Comparison of ENCODE assay signal across 1 cellular context in the genomic region with DNA sequence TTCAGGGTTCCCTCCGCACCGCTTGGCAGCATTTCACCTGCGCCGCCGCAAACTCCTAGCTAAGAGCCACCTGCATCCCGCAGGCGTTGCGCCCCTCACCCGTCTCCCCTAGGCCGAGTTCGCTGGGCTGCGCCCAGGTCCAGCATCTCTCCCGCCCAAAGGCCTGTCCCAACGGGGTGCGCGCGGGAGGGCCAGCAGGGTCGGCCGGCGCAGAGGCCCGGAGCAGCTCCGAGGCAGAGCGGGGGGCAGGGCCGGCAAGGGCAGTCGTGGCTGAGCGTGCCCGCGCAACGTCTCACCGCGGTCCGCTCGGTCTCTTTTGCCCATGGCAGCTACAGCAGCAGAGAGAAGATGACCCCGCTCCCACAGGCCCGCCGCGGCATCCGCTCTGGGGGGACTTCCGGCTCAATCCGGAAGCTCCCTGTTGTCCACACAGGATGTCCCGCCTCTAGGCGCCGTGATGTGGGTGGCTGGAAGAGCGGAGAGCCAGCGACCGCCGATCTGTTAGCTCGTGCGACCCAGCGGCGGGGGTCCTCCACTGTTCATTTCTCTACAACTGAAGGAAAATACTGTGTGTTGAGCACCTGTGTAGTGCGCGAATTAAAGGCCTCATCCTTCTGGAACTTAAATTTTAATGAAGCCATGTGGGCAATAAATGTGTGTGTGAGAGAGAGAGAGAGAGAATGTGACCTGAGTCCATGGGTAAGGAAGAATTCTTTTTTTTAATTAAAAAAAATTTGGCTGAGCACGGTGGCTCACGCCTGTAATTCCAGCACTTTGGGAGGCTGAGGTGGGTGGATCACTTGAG.
TF ChIP-seq lines count a peak whose summit lies in the region.

A gene (minus strand): TSS at position 387 of the 805 bp plus-strand sequence. CDS start 63 bp downstream, at position 324.

TF ChIP-seq in K562, 482 proteins besides CTCF, POLR2A, EP300 and RAD21 (continued from another document and continues in another):
- peak; percentile 66; the same call in 1 of the 2 replicates for TF ChIP-seq DIDO1 (tag; IDR thresholded peaks at IDR 0.05; ENCODE audit: low read depth)
- TF ChIP-seq PHF8 (IDR thresholded peaks at IDR 0.05; ENCODE audit: borderline replicate concordance, low read length) = peak; percentile 99
- TF ChIP-seq, protein P1, sequence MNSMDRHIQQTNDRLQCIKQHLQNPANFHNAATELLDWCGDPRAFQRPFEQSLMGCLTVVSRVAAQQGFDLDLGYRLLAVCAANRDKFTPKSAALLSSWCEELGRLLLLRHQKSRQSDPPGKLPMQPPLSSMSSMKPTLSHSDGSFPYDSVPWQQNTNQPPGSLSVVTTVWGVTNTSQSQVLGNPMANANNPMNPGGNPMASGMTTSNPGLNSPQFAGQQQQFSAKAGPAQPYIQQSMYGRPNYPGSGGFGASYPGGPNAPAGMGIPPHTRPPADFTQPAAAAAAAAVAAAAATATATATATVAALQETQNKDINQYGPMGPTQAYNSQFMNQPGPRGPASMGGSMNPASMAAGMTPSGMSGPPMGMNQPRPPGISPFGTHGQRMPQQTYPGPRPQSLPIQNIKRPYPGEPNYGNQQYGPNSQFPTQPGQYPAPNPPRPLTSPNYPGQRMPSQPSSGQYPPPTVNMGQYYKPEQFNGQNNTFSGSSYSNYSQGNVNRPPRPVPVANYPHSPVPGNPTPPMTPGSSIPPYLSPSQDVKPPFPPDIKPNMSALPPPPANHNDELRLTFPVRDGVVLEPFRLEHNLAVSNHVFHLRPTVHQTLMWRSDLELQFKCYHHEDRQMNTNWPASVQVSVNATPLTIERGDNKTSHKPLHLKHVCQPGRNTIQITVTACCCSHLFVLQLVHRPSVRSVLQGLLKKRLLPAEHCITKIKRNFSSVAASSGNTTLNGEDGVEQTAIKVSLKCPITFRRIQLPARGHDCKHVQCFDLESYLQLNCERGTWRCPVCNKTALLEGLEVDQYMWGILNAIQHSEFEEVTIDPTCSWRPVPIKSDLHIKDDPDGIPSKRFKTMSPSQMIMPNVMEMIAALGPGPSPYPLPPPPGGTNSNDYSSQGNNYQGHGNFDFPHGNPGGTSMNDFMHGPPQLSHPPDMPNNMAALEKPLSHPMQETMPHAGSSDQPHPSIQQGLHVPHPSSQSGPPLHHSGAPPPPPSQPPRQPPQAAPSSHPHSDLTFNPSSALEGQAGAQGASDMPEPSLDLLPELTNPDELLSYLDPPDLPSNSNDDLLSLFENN (IDR thresholded peaks at IDR 0.05; ENCODE audit: low read depth in 2 of 2, low read length in 2 of 2) = peak in 1 of 2 experiments; percentile 39; a peak in 1 of 4 replicates
- TF ChIP-seq, protein P2, sequence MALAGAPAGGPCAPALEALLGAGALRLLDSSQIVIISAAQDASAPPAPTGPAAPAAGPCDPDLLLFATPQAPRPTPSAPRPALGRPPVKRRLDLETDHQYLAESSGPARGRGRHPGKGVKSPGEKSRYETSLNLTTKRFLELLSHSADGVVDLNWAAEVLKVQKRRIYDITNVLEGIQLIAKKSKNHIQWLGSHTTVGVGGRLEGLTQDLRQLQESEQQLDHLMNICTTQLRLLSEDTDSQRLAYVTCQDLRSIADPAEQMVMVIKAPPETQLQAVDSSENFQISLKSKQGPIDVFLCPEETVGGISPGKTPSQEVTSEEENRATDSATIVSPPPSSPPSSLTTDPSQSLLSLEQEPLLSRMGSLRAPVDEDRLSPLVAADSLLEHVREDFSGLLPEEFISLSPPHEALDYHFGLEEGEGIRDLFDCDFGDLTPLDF (CRISPR knock-in tag; IDR thresholded peaks at IDR 0.05) = peak; percentile 79; the same call in 1 of the 2 replicates
- no peak for TF ChIP-seq ZC3H11A (IDR thresholded peaks at IDR 0.05; ENCODE audit: low read depth, low read length)
- TF ChIP-seq RBM34 (IDR thresholded peaks at IDR 0.05; ENCODE audit: borderline replicate concordance, insufficient read depth, low read length) = no peak
- TF ChIP-seq TRIM28 (IDR thresholded peaks at IDR 0.05) = no peak
- peak; percentile 83 for TF ChIP-seq SIN3B (IDR thresholded peaks at IDR 0.05; ENCODE audit: low read depth)
- TF ChIP-seq EZH2 (IDR thresholded peaks at IDR 0.05; ENCODE audit: borderline replicate concordance, low read depth, low read length) = no peak
- no peak for TF ChIP-seq TCF7L2 (IDR thresholded peaks at IDR 0.05; ENCODE audit: low read depth, low read length)
- no peak for TF ChIP-seq NCOA2 (IDR thresholded peaks at IDR 0.05; ENCODE audit: partially characterized antibody in 2 of 2)
- no peak for TF ChIP-seq STAT5B (CRISPR knock-in tag; IDR thresholded peaks at IDR 0.05)
- TF ChIP-seq SRF (CRISPR knock-in tag; IDR thresholded peaks at IDR 0.05) = no peak; a peak in 1 of 4 replicates
- no peak for TF ChIP-seq ZNF239 (CRISPR knock-in tag; IDR thresholded peaks at IDR 0.05)
- TF ChIP-seq, protein P3, sequence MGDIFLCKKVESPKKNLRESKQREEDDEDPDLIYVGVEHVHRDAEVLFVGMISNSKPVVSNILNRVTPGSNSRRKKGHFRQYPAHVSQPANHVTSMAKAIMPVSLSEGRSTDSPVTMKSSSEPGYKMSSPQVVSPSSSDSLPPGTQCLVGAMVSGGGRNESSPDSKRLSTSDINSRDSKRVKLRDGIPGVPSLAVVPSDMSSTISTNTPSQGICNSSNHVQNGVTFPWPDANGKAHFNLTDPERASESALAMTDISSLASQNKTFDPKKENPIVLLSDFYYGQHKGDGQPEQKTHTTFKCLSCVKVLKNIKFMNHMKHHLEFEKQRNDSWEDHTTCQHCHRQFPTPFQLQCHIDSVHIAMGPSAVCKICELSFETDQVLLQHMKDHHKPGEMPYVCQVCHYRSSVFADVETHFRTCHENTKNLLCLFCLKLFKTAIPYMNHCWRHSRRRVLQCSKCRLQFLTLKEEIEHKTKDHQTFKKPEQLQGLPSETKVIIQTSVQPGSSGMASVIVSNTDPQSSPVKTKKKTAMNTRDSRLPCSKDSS (IDR thresholded peaks at IDR 0.05; ENCODE audit: low read depth, partially characterized antibody) = no peak
- TF ChIP-seq SIN3A (IDR thresholded peaks at IDR 0.05; ENCODE audit: borderline replicate concordance in 2 of 2, control insufficient read depth in 1 of 2, low read depth in 2 of 2, low read length in 2 of 2) = peak in 1 of 2 experiments; percentile 60; a peak in 1 of 4 replicates
- TF ChIP-seq, protein P4, sequence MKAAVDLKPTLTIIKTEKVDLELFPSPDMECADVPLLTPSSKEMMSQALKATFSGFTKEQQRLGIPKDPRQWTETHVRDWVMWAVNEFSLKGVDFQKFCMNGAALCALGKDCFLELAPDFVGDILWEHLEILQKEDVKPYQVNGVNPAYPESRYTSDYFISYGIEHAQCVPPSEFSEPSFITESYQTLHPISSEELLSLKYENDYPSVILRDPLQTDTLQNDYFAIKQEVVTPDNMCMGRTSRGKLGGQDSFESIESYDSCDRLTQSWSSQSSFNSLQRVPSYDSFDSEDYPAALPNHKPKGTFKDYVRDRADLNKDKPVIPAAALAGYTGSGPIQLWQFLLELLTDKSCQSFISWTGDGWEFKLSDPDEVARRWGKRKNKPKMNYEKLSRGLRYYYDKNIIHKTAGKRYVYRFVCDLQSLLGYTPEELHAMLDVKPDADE (conservative IDR thresholded peaks at IDR 0.05; ENCODE audit: control insufficient read depth, low read depth, low read length) = no peak
- TF ChIP-seq, protein P5, sequence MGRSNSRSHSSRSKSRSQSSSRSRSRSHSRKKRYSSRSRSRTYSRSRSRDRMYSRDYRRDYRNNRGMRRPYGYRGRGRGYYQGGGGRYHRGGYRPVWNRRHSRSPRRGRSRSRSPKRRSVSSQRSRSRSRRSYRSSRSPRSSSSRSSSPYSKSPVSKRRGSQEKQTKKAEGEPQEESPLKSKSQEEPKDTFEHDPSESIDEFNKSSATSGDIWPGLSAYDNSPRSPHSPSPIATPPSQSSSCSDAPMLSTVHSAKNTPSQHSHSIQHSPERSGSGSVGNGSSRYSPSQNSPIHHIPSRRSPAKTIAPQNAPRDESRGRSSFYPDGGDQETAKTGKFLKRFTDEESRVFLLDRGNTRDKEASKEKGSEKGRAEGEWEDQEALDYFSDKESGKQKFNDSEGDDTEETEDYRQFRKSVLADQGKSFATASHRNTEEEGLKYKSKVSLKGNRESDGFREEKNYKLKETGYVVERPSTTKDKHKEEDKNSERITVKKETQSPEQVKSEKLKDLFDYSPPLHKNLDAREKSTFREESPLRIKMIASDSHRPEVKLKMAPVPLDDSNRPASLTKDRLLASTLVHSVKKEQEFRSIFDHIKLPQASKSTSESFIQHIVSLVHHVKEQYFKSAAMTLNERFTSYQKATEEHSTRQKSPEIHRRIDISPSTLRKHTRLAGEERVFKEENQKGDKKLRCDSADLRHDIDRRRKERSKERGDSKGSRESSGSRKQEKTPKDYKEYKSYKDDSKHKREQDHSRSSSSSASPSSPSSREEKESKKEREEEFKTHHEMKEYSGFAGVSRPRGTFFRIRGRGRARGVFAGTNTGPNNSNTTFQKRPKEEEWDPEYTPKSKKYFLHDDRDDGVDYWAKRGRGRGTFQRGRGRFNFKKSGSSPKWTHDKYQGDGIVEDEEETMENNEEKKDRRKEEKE (IDR thresholded peaks at IDR 0.05; ENCODE audit: borderline replicate concordance in 1 of 2, control insufficient read depth in 1 of 2, low read depth in 2 of 2, low read length in 1 of 2) = no peak
- TF ChIP-seq PCBP1 (IDR thresholded peaks at IDR 0.05; ENCODE audit: low read depth, low read length, poor library complexity, severe bottlenecking) = peak; percentile 39
- TF ChIP-seq MCM5 (IDR thresholded peaks at IDR 0.05; ENCODE audit: low read depth) = no peak
- TF ChIP-seq PRMT5 (CRISPR knock-in tag; IDR thresholded peaks at IDR 0.05) = no peak
- TF ChIP-seq ZNF41 (CRISPR knock-in tag; conservative IDR thresholded peaks at IDR 0.05) = no peak
- TF ChIP-seq NCOA6 (IDR thresholded peaks at IDR 0.05) = no peak
- no peak for TF ChIP-seq TAF15 (IDR thresholded peaks at IDR 0.05; ENCODE audit: low read depth, low read length)
- peak; percentile 46 for TF ChIP-seq SP2 (IDR thresholded peaks at IDR 0.05; ENCODE audit: extremely low read depth, low read depth, low read length, poor library complexity, severe bottlenecking)
- TF ChIP-seq CBX5 (IDR thresholded peaks at IDR 0.05; ENCODE audit: borderline replicate concordance, low read depth) = no peak
- TF ChIP-seq, protein P6, sequence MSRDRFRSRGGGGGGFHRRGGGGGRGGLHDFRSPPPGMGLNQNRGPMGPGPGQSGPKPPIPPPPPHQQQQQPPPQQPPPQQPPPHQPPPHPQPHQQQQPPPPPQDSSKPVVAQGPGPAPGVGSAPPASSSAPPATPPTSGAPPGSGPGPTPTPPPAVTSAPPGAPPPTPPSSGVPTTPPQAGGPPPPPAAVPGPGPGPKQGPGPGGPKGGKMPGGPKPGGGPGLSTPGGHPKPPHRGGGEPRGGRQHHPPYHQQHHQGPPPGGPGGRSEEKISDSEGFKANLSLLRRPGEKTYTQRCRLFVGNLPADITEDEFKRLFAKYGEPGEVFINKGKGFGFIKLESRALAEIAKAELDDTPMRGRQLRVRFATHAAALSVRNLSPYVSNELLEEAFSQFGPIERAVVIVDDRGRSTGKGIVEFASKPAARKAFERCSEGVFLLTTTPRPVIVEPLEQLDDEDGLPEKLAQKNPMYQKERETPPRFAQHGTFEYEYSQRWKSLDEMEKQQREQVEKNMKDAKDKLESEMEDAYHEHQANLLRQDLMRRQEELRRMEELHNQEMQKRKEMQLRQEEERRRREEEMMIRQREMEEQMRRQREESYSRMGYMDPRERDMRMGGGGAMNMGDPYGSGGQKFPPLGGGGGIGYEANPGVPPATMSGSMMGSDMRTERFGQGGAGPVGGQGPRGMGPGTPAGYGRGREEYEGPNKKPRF (IDR thresholded peaks at IDR 0.05; ENCODE audit: low read depth, low read length) = no peak
- TF ChIP-seq RBM22 (IDR thresholded peaks at IDR 0.05; ENCODE audit: low read depth, low read length, poor library complexity, severe bottlenecking) = no peak
- no peak for TF ChIP-seq NFYB (IDR thresholded peaks at IDR 0.05; ENCODE audit: extremely low read depth, insufficient read length)
- TF ChIP-seq CCAR2 (IDR thresholded peaks at IDR 0.05; ENCODE audit: low read depth, low read length) = no peak
- no peak for TF ChIP-seq PHB2 (IDR thresholded peaks at IDR 0.05; ENCODE audit: low read depth)
- TF ChIP-seq, protein P7, sequence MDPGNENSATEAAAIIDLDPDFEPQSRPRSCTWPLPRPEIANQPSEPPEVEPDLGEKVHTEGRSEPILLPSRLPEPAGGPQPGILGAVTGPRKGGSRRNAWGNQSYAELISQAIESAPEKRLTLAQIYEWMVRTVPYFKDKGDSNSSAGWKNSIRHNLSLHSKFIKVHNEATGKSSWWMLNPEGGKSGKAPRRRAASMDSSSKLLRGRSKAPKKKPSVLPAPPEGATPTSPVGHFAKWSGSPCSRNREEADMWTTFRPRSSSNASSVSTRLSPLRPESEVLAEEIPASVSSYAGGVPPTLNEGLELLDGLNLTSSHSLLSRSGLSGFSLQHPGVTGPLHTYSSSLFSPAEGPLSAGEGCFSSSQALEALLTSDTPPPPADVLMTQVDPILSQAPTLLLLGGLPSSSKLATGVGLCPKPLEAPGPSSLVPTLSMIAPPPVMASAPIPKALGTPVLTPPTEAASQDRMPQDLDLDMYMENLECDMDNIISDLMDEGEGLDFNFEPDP (CRISPR knock-in tag; IDR thresholded peaks at IDR 0.05) = no peak
- TF ChIP-seq, protein P8, sequence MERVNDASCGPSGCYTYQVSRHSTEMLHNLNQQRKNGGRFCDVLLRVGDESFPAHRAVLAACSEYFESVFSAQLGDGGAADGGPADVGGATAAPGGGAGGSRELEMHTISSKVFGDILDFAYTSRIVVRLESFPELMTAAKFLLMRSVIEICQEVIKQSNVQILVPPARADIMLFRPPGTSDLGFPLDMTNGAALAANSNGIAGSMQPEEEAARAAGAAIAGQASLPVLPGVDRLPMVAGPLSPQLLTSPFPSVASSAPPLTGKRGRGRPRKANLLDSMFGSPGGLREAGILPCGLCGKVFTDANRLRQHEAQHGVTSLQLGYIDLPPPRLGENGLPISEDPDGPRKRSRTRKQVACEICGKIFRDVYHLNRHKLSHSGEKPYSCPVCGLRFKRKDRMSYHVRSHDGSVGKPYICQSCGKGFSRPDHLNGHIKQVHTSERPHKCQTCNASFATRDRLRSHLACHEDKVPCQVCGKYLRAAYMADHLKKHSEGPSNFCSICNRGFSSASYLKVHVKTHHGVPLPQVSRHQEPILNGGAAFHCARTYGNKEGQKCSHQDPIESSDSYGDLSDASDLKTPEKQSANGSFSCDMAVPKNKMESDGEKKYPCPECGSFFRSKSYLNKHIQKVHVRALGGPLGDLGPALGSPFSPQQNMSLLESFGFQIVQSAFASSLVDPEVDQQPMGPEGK (CRISPR knock-in tag; IDR thresholded peaks at IDR 0.05; ENCODE audit: borderline replicate concordance) = no peak
- no peak for TF ChIP-seq RBM25 (IDR thresholded peaks at IDR 0.05; ENCODE audit: low read depth, low read length, severe bottlenecking)
- no peak for TF ChIP-seq ZNF224 (CRISPR knock-in tag; IDR thresholded peaks at IDR 0.05)
